In genomic region chr17:51088868-51089267, GRCh38 we compare ENCODE assay signal across 1 cellular context.
TF ChIP-seq lines count a peak whose summit lies in the region.

No MANE protein-coding gene starts in this region.

TF ChIP-seq in HepG2, 621 proteins besides CTCF, POLR2A, EP300 and RAD21 (continued from another document):
- TF ChIP-seq ZBTB33 (CRISPR knock-in tag; IDR thresholded peaks at IDR 0.05) (peak; percentile 44; the same call in 1 of the 2 replicates), SP2 (CRISPR knock-in tag; IDR thresholded peaks at IDR 0.05) (0 out of 2 replicates have a peak, but pooled peaks have one; percentile 30), CEBPB (IDR thresholded peaks at IDR 0.05; ENCODE audit: borderline replicate concordance, low read depth, low read length) (peak; percentile 58; the same call in 1 of the 2 replicates), ZNF407 (CRISPR knock-in tag; IDR thresholded peaks at IDR 0.05; ENCODE audit: not compliant biosample characterization) (peak; percentile 45)
